Comparison of ENCODE assay signal across 11 cellular contexts in genomic region chr10:31757374-31757773, GRCh38.
DNase-seq lines count a peak whose midpoint lies in the region; ATAC-seq, FAIRE-seq and TF ChIP-seq lines count a peak whose summit lies in the region.
"Had no signal": no experiment of that assay in that cellular context is flagged by ENCODE, and none has a peak within 500 bp of the region (broad histone marks: within the 10 kb centered on the region; RNA-seq: fewer than 3 reads in every experiment).

No MANE protein-coding gene starts in this region.

- H3K27ac ChIP-seq in liver (ENCODE audit: low read depth in 1 of 2, low read length in 2 of 2) (peak overlapping the region in 1 of 2 donors; percentile 99), HepG2 (ENCODE audit: extremely low read length, insufficient read depth, low read length) (no peak overlapping the region)
- H3K27ac ChIP-seq: BLaER1 treated with 17β-estradiol and CSF1 and Interleukin-3, amounts not matched to agents 10 nM and 100 nM had no signal

- POLR2A ChIA-PET in HepG2 (lab: Yijun Ruan, JAX) = no interaction called here

- CTCF ChIA-PET in HepG2 (lab: Yijun Ruan, JAX; ENCODE audit: low intra/inter-chr PET ratio, low total read pairs) = no interaction called here

- no peaks in the 10 kb centered on the region for H3K36me3 Mint-ChIP-seq in type B pancreatic cell

- TF ChIP-seq EP300 in HepG2 (IDR thresholded peaks at IDR 0.05; ENCODE audit: low read depth in 2 of 2, low read length in 2 of 2) (no peak), HepG2 (CRISPR knock-in tag; IDR thresholded peaks at IDR 0.05; ENCODE audit: borderline replicate concordance) (no peak)

- TF ChIP-seq CTCF in liver (IDR thresholded peaks at IDR 0.05; ENCODE audit: low read depth, low read length, missing input control) = no peak
- no peak for TF ChIP-seq CTCF in HepG2 (CRISPR knock-in tag; IDR thresholded peaks at IDR 0.05)
- TF ChIP-seq CTCF in astrocyte of the spinal cord (IDR thresholded peaks at IDR 0.05; ENCODE audit: low read depth, low read length) = no peak
- TF ChIP-seq CTCF in type B pancreatic cell (conservative IDR thresholded peaks at IDR 0.05) = no peak

- H3K36me3 ChIP-seq in liver (ENCODE audit: control insufficient read depth in 4 of 4, insufficient read depth in 3 of 4, low read depth in 1 of 4, low read length in 3 of 4) (no peaks in the 10 kb centered on the region), HepG2 (replicated peaks in 1 of 2; ENCODE audit: control insufficient read depth in 1 of 2, insufficient read depth in 2 of 2, low read length in 2 of 2) (no peaks in the 10 kb centered on the region)
- H3K36me3 ChIP-seq: BLaER1 treated with 17β-estradiol and CSF1 and Interleukin-3, amounts not matched to agents 10 nM and 100 nM had no signal

- DNase-seq in HepG2 (ENCODE audit: low spot score) = no peak
- DNase-seq in astrocyte of the spinal cord (ENCODE audit: low read depth, low spot score) = peak; percentile 19
- peak; percentile 57 for DNase-seq in midbrain (lab: John Stamatoyannopoulos, UW)
- DNase-seq in type B pancreatic cell (ENCODE audit: extremely low spot score, unreplicated experiment) = no peak
- DNase-seq in activated CD8-positive, alpha-beta memory T cell treated with anti-CD3 and anti-CD28 coated beads for 24 hours = no peak
- DNase-seq in NK-92 (lab: John Stamatoyannopoulos, UW; ENCODE audit: unreplicated experiment) = no peak
- DNase-seq: activated CD8-positive, alpha-beta T cell treated with anti-CD3 and anti-CD28 coated beads for 36 hours; SK-N-SH had no signal

- 75% methylated on average over 9 of the region's 9 CpGs for WGBS in liver
- 67% methylated on average over 6 of the region's 9 CpGs for WGBS in HepG2 (ENCODE audit: low lambda C conversion rate)

- H3K4me3 ChIP-seq in liver (ENCODE audit: low read depth in 1 of 3, low read length in 3 of 3) (no peak overlapping the region), HepG2 (replicated peaks in 1 of 3; ENCODE audit: insufficient read depth in 1 of 3, low read depth in 2 of 3, low read length in 3 of 3) (no peak overlapping the region), astrocyte of the spinal cord (ENCODE audit: low read depth, low read length) (no peak overlapping the region)
- H3K4me3 ChIP-seq: BLaER1 treated with 17β-estradiol and CSF1 and Interleukin-3, amounts not matched to agents 10 nM and 100 nM had no signal

- TF ChIP-seq RAD21 in liver (IDR thresholded peaks at IDR 0.05) (no peak), HepG2 (CRISPR knock-in tag; IDR thresholded peaks at IDR 0.05) (no peak)

- peaks cover 31% of the 10 kb centered on the region for H3K4me1 Mint-ChIP-seq in type B pancreatic cell (ENCODE audit: unreplicated experiment)

- ATAC-seq in HepG2 = no peak
- no peak for ATAC-seq in HG02938 (IDR thresholded peaks at IDR 0.05; ENCODE audit: unreplicated experiment)
- ATAC-seq: activated CD8-positive, alpha-beta T cell treated with anti-CD3 and anti-CD28 coated beads for 36 hours had no signal

- BruUV-seq in HepG2 (replicated peaks; lab: Mats Ljungman, UMichigan) = no TSS peak

- H3K27me3 Mint-ChIP-seq in type B pancreatic cell = peaks cover 3% of the 10 kb centered on the region
- H3K27me3 Mint-ChIP-seq: activated CD8-positive, alpha-beta T cell treated with anti-CD3 and anti-CD28 coated beads for 36 hours had no signal

- H3K9ac ChIP-seq in liver (ENCODE audit: low read depth in 1 of 2, low read length in 2 of 2) (no peak overlapping the region), HepG2 (ENCODE audit: insufficient read depth, low read depth, low read length) (no peak overlapping the region)
- H3K9ac ChIP-seq: BLaER1 treated with 17β-estradiol and CSF1 and Interleukin-3, amounts not matched to agents 10 nM and 100 nM; SK-N-SH had no signal

- intact Hi-C loops in HepG2 (cut with micrococcal nuclease; ENCODE audit: unreplicated experiment) = no loop called here

- no peak overlapping the region for H3K4me2 ChIP-seq in HepG2 (ENCODE audit: low read depth, low read length)
- H3K4me2 ChIP-seq: BLaER1 treated with 17β-estradiol and CSF1 and Interleukin-3, amounts not matched to agents 10 nM and 100 nM; SK-N-SH had no signal

- no peak for FAIRE-seq in HepG2 (lab: Jason Lieb, UNC)

- no peaks in the 10 kb centered on the region for H4K20me1 ChIP-seq in HepG2 (ENCODE audit: insufficient read depth, low read length)
- H4K20me1 ChIP-seq: BLaER1 treated with 17β-estradiol and CSF1 and Interleukin-3, amounts not matched to agents 10 nM and 100 nM had no signal

- peak overlapping the region; percentile 77 for H3K4me3 Mint-ChIP-seq in type B pancreatic cell
- H3K4me3 Mint-ChIP-seq: activated CD8-positive, alpha-beta T cell treated with anti-CD3 and anti-CD28 coated beads for 36 hours had no signal

- H3K27ac Mint-ChIP-seq in type B pancreatic cell = no peak overlapping the region
- H3K27ac Mint-ChIP-seq: activated CD8-positive, alpha-beta T cell treated with anti-CD3 and anti-CD28 coated beads for 36 hours had no signal

- no peaks in the 10 kb centered on the region for H3K9me3 Mint-ChIP-seq in type B pancreatic cell
- H3K9me3 Mint-ChIP-seq: activated CD8-positive, alpha-beta T cell treated with anti-CD3 and anti-CD28 coated beads for 36 hours had no signal

- H3K9me3 ChIP-seq in liver (ENCODE audit: control insufficient read depth in 4 of 4, low read length in 3 of 4) (no peaks in the 10 kb centered on the region), HepG2 (ENCODE audit: low read length) (no peaks in the 10 kb centered on the region)
- H3K9me3 ChIP-seq: BLaER1 treated with 17β-estradiol and CSF1 and Interleukin-3, amounts not matched to agents 10 nM and 100 nM; SK-N-SH had no signal

- H3K4me1 ChIP-seq in liver (ENCODE audit: control insufficient read depth in 4 of 4, insufficient read depth in 4 of 4, low read length in 3 of 4) (peaks cover 3 to 38% (median 27%) of the 10 kb centered on the region in 4 donors), HepG2 (ENCODE audit: insufficient read depth, low read length) (peaks cover 30% of the 10 kb centered on the region)

- H3K27me3 ChIP-seq in liver (ENCODE audit: control insufficient read depth in 4 of 4, insufficient read depth in 4 of 4, low read length in 3 of 4) = no peaks in the 10 kb centered on the region
- H3K27me3 ChIP-seq in HepG2 (ENCODE audit: control insufficient read depth in 1 of 2, insufficient read depth in 2 of 2, low read length in 2 of 2) = peaks cover 0 to 13% of the 10 kb centered on the region in 2 experiments; a peak in 3 of 5 replicates
- H3K27me3 ChIP-seq: BLaER1 treated with 17β-estradiol and CSF1 and Interleukin-3, amounts not matched to agents 10 nM and 100 nM had no signal

- in situ Hi-C loops in HepG2 (cut with HindIII; ENCODE audit: extremely low pct_ligation_motif_present, low pct_unique_long_range_greater_than_20kb) = loop anchor here (25.0 kb wide), 1 partner anchor 970 kb away; no protein-coding TSS in a partner anchor
- in situ Hi-C loops in astrocyte of the spinal cord (cut with HindIII; ENCODE audit: low sequenced_read_pairs) = no loop called here

- no peak overlapping the region for H2AFZ ChIP-seq in HepG2 (ENCODE audit: low read length)

- no peaks in the 10 kb centered on the region for H3K79me2 ChIP-seq in HepG2 (ENCODE audit: insufficient read depth, low read length)

- TF ChIP-seq POLR2A in HepG2 (IDR thresholded peaks at IDR 0.05; ENCODE audit: insufficient read depth in 1 of 2, low read depth in 2 of 2, low read length in 2 of 2) = no peak

TF ChIP-seq in liver, 16 proteins besides CTCF, POLR2A, EP300 and RAD21:
- TF ChIP-seq YY1 (IDR thresholded peaks at IDR 0.05) (peak; percentile 47), GABPA (IDR thresholded peaks at IDR 0.05 in 1 of 2, conservative IDR thresholded peaks at IDR 0.05 in 1 of 2) (no peak)

TF ChIP-seq in HepG2, 621 proteins besides CTCF, POLR2A, EP300 and RAD21:
- TF ChIP-seq ZNF513 (CRISPR knock-in tag; conservative IDR thresholded peaks at IDR 0.05) (no peak), ZC3H13 (CRISPR knock-in tag; IDR thresholded peaks at IDR 0.05) (no peak), ZNF792 (CRISPR knock-in tag; IDR thresholded peaks at IDR 0.05) (no peak), SKI (IDR thresholded peaks at IDR 0.05; ENCODE audit: partially characterized antibody) (no peak), ZNF75D (CRISPR knock-in tag; IDR thresholded peaks at IDR 0.05; ENCODE audit: borderline replicate concordance) (no peak), CEBPG (CRISPR knock-in tag; IDR thresholded peaks at IDR 0.05) (no peak), ZNF33B (CRISPR knock-in tag; IDR thresholded peaks at IDR 0.05) (no peak)

Comparison
In these comparisons a context has a peak if more than half of its experiments do, and no peak if none do; other contexts are left out.
1. DNase-seq: peak in astrocyte of the spinal cord (single experiment) and midbrain (single experiment); none in HepG2 (single experiment), type B pancreatic cell (single experiment), activated CD8-positive, alpha-beta memory T cell treated with anti-CD3 and anti-CD28 coated beads for 24 hours (single experiment) and NK-92 (single experiment).